Comparison of ENCODE assay signal across 8 cellular contexts in genomic region chr3:129607391-129608068, GRCh38. TPM values are rescaled to one million over a fixed set of nuclear protein-coding genes. Genes with fewer than 3 reads are reported as not detected.
DNase-seq lines count a peak whose midpoint lies in the region; ATAC-seq and TF ChIP-seq lines count a peak whose summit lies in the region.

No MANE protein-coding gene starts in this region.

- H2BK120ac ChIP-seq in trophoblast cell (ENCODE audit: insufficient read depth, low read length, poor library complexity): peak overlapping the region; percentile 93

- no peak overlapping the region for H3K23ac ChIP-seq in trophoblast cell (ENCODE audit: low read length)

- H2BK5ac ChIP-seq in trophoblast cell (ENCODE audit: low read depth, low read length, poor library complexity): peak overlapping the region; percentile 95

- H3K27ac Mint-ChIP-seq in Caco-2 (ENCODE audit: unreplicated experiment) (peak overlapping the region; percentile 43), T-helper 17 cell (peak overlapping the region; percentile 91)

- POLR2A ChIA-PET in Caco-2 (lab: Charles Lee): no interaction called here

- H3K36me3 Mint-ChIP-seq in Caco-2 (ENCODE audit: insufficient read depth, unreplicated experiment) (peaks cover 7% of the 10 kb centered on the region), T-helper 17 cell (ENCODE audit: low read depth) (peaks cover 5% of the 10 kb centered on the region)

- H2BK12ac ChIP-seq in trophoblast cell (ENCODE audit: low read length): peak overlapping the region; percentile 94

- H4K12ac ChIP-seq in trophoblast cell (ENCODE audit: low read depth, low read length): peak overlapping the region; percentile 89

- peak overlapping the region; percentile 97 for H3K14ac ChIP-seq in trophoblast cell (ENCODE audit: low read length)

- H3K9me3 Mint-ChIP-seq in Caco-2 (ENCODE audit: unreplicated experiment): no peaks in the 10 kb centered on the region

- H3K4ac ChIP-seq in trophoblast cell (ENCODE audit: low read depth, low read length): peak overlapping the region; percentile 93

- no peak for DNase-seq in Caco-2
- no peak for DNase-seq in T-helper 17 cell
- DNase-seq in fibroblast of mammary gland (ENCODE audit: low read depth): no peak
- no peak for DNase-seq in trophoblast cell
- no peak for DNase-seq in foreskin keratinocyte
- no peak for DNase-seq in GM13977 (ENCODE audit: low spot score)
- no peak for DNase-seq in D341Med (ENCODE audit: low spot score)
- no peak for DNase-seq in NAMALWA (ENCODE audit: low spot score)

- H3K27me3 ChIP-seq in Caco-2 (replicated peaks; ENCODE audit: control insufficient read depth, insufficient read depth, low read length): no peaks in the 10 kb centered on the region
- H3K27me3 ChIP-seq in trophoblast cell (ENCODE audit: insufficient read depth, low read length): no peaks in the 10 kb centered on the region
- H3K27me3 ChIP-seq in foreskin keratinocyte: peaks cover 67% of the 10 kb centered on the region

- H2AFZ ChIP-seq in trophoblast cell (ENCODE audit: insufficient read depth, low read length, poor library complexity): peak overlapping the region; percentile 39

- H3K27ac ChIP-seq in trophoblast cell (ENCODE audit: low read depth, low read length) (peak overlapping the region; percentile 97), foreskin keratinocyte (no peak overlapping the region)

- H3K4me2 ChIP-seq in trophoblast cell (ENCODE audit: low read length): peak overlapping the region; percentile 55

- TF ChIP-seq CTCF in Caco-2 (IDR thresholded peaks at IDR 0.05; ENCODE audit: insufficient read depth in 1 of 2, low read depth in 1 of 2, low read length in 1 of 2, severe bottlenecking in 1 of 2, unreplicated experiment in 1 of 2): no peak
- no peak for TF ChIP-seq CTCF in fibroblast of mammary gland (conservative IDR thresholded peaks at IDR 0.05; ENCODE audit: control insufficient read depth, insufficient read depth, low read depth, low read length)
- TF ChIP-seq CTCF in foreskin keratinocyte (conservative IDR thresholded peaks at IDR 0.05): no peak
- no peak for TF ChIP-seq CTCF in GM13977 (IDR thresholded peaks at IDR 0.05; ENCODE audit: extremely low read depth, insufficient read depth, missing control alignments)

- peak overlapping the region; percentile 93 for H4K8ac ChIP-seq in trophoblast cell (ENCODE audit: low read depth, low read length)

- intact Hi-C loops in Caco-2 (cut with micrococcal nuclease; ENCODE audit: unreplicated experiment): loop anchor here (5.0 kb wide), 1 partner anchor 115 kb away; no protein-coding TSS in a partner anchor

- no peaks in the 10 kb centered on the region for H3K9me3 ChIP-seq in Caco-2
- no peaks in the 10 kb centered on the region for H3K9me3 ChIP-seq in T-helper 17 cell (ENCODE audit: control insufficient read depth, low read length, poor library complexity, severe bottlenecking)
- H3K9me3 ChIP-seq in trophoblast cell (ENCODE audit: insufficient read depth, low read depth, low read length): peaks cover 3% of the 10 kb centered on the region

- ATAC-seq in T-helper 17 cell (no peak), foreskin keratinocyte (no peak)

- peaks cover 46% of the 10 kb centered on the region for H3K79me2 ChIP-seq in trophoblast cell (ENCODE audit: control insufficient read depth, insufficient read depth, low read length, poor library complexity)

- H3K4me3 Mint-ChIP-seq in Caco-2 (ENCODE audit: unreplicated experiment) (peak overlapping the region; percentile 96), T-helper 17 cell (peak overlapping the region; percentile 97)

- peak overlapping the region; percentile 99 for H2AK5ac ChIP-seq in trophoblast cell (ENCODE audit: low read length)

- CTCF ChIA-PET in Caco-2 (lab: Charles Lee): interaction anchor here (0.9 kb wide), 1 partner anchor 224 kb away, joined by 3 read pairs; no protein-coding TSS in a partner anchor

- H3K27me3 Mint-ChIP-seq in Caco-2 (ENCODE audit: insufficient read depth, unreplicated experiment): no peaks in the 10 kb centered on the region
- no peaks in the 10 kb centered on the region for H3K27me3 Mint-ChIP-seq in T-helper 17 cell

- BruUV-seq in Caco-2 (replicated peaks; lab: Mats Ljungman, UMichigan): no TSS peak

- H3K4me1 Mint-ChIP-seq in Caco-2 (ENCODE audit: low read depth, unreplicated experiment) (peaks cover 18% of the 10 kb centered on the region), T-helper 17 cell (peaks cover 28% of the 10 kb centered on the region)

- peak overlapping the region; percentile 96 for H3K18ac ChIP-seq in trophoblast cell (ENCODE audit: low read length)

- H3K4me1 ChIP-seq in Caco-2: peaks cover 29% of the 10 kb centered on the region
- H3K4me1 ChIP-seq in trophoblast cell (ENCODE audit: control insufficient read depth in 1 of 2, insufficient read depth in 2 of 2, low read length in 2 of 2): peaks cover 51 to 65% of the 10 kb centered on the region in 2 experiments
- no peaks in the 10 kb centered on the region for H3K4me1 ChIP-seq in foreskin keratinocyte

- H3K4me3 ChIP-seq in Caco-2 (ENCODE audit: low read depth, low read length) (peak overlapping the region; percentile 77), fibroblast of mammary gland (ENCODE audit: control insufficient read depth, low read depth, low read length) (peak overlapping the region; percentile 52), trophoblast cell (ENCODE audit: low read depth, low read length) (peak overlapping the region; percentile 66)

- H3K36me3 ChIP-seq in Caco-2 (ENCODE audit: control insufficient read depth, insufficient read depth, low read length) (no peaks in the 10 kb centered on the region; the same call in 1 of the 2 replicates), trophoblast cell (ENCODE audit: control insufficient read depth in 1 of 2, insufficient read depth in 2 of 2, low read length in 2 of 2) (no peaks in the 10 kb centered on the region)

- H3K9ac ChIP-seq in trophoblast cell (ENCODE audit: low read length): peak overlapping the region; percentile 85

- H4K91ac ChIP-seq in trophoblast cell (ENCODE audit: low read depth, low read length): peak overlapping the region; percentile 98

- no CpG with 5 or more reads among the region's 18 CpGs for WGBS in trophoblast cell (ENCODE audit: extremely low coverage, insufficient coverage, insufficient read length)

- in situ Hi-C loops in GM13977 (cut with MboI; ENCODE audit: low pct_unique_long_range_greater_than_20kb, low sequenced_read_pairs, unreplicated experiment): no loop called here

- H3K79me1 ChIP-seq in trophoblast cell (ENCODE audit: low read length): peaks cover 72% of the 10 kb centered on the region

RNA-seq across cellular contexts. Expression of gene PLXND1, which starts 1.1 kb away (rescaled TPM):
- total RNA-seq in Caco-2 (2022) (26.3 and 33.0 TPM in 2 replicates), T-helper 17 cell (100 to 1,000 TPM in 1 of 2 donors, 10 to 100 TPM in 1; 78.8 to 152 TPM), foreskin keratinocyte (1.8 and 3.1 TPM in 2 replicates)
- polyA plus RNA-seq in trophoblast cell (2013): 282 and 293 TPM in 2 replicates
- polyA plus RNA-seq in foreskin keratinocyte: 1.3 and 2.5 TPM in 2 replicates
